Comparison of ENCODE assay signal across 8 cellular contexts in the genomic region with DNA sequence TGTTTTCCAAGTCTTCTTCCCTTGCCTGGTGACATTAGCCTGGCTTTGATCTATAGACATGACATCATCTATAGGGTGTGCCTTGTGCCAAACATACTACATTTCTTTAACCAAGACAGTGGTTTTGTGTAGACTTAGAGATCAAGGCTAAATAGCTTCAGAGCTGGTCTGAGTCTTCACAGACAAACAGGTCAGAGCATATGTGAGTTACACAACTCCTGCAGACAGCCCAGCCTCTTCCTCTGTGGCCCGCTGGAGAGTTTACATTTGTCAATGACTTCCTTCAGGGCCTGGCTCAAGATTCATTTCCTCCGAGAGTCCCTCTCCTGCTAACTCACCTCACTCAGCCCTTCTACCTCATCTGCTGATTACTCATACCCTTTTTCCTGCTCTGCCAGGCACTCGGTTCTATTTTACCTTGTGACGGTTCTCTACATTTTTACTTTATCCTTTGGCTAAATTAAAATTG.
DNase-seq lines count a peak whose midpoint lies in the region; ATAC-seq, FAIRE-seq and TF ChIP-seq lines count a peak whose summit lies in the region.

No MANE protein-coding gene starts in this region.

- POLR2A ChIA-PET in A673 (lab: Charles Lee; ENCODE audit: low non-redundant PET): no interaction called here

- peak; percentile 78 for ATAC-seq in Right ventricle myocardium superior (ENCODE audit: poor library complexity)
- no peak for ATAC-seq in HG03039 (IDR thresholded peaks at IDR 0.05; ENCODE audit: unreplicated experiment)
- ATAC-seq in HG02678 (IDR thresholded peaks at IDR 0.05; ENCODE audit: unreplicated experiment): no peak

- H3K36me3 ChIP-seq in A673 (ENCODE audit: insufficient read depth, low read length, poor library complexity, severe bottlenecking): no peaks in the 10 kb centered on the region

- H3K4me3 ChIP-seq in skin epidermis: no peak overlapping the region
- H3K4me3 ChIP-seq in A673 (ENCODE audit: low read depth, low read length, poor library complexity, severe bottlenecking): no peak overlapping the region

- H3K27me3 ChIP-seq in A673 (replicated peaks; ENCODE audit: insufficient read depth, low read depth, low read length, poor library complexity): no peaks in the 10 kb centered on the region

- no peaks in the 10 kb centered on the region for H3K9me3 ChIP-seq in A673 (ENCODE audit: low read depth, low read length, poor library complexity, severe bottlenecking)

- FAIRE-seq in HTR-8/SVneo (lab: Jason Lieb, UNC): peak; percentile 84

- CTCF ChIA-PET in A673 (lab: Charles Lee): no interaction called here

- no peak for TF ChIP-seq CTCF in A673 (conservative IDR thresholded peaks at IDR 0.05; ENCODE audit: low read depth, low read length)

- intact Hi-C loops in Right ventricle myocardium superior (cut with DNase I): no loop called here
- intact Hi-C loops in A673 (cut with micrococcal nuclease; ENCODE audit: unreplicated experiment): no loop called here

- DNase-seq in AG20443 (ENCODE audit: low spot score) (peak; percentile 75), HTR-8/SVneo (ENCODE audit: insufficient read length, low spot score) (peak; percentile 81), Right ventricle myocardium superior (no peak), A673 (ENCODE audit: low spot score) (no peak)
- DNase-seq in activated CD4-positive, alpha-beta T cell treated with anti-CD3 and anti-CD28 coated beads, Interleukin-2, amount 50 U/mL, for 48 hours: peak; percentile 3 to 12

- H3K27ac ChIP-seq in skin epidermis (peak overlapping the region in 15 of 21 experiments; percentile 12 to 77 (median 47)), A673 (ENCODE audit: low read depth, low read length, poor library complexity, severe bottlenecking) (no peak overlapping the region)

- no peaks in the 10 kb centered on the region for H3K4me1 ChIP-seq in A673 (ENCODE audit: insufficient read depth, low read length, poor library complexity, severe bottlenecking)

- BruUV-seq in A673 (replicated peaks; lab: Mats Ljungman, UMichigan): no TSS peak

Comparison
In these comparisons a context has a peak if more than half of its experiments do, and no peak if none do; other contexts are left out.
1. DNase-seq: peak in AG20443 (single experiment), HTR-8/SVneo (single experiment) and activated CD4-positive, alpha-beta T cell treated with anti-CD3 and anti-CD28 coated beads, Interleukin-2, amount 50 U/mL, for 48 hours (2 of 2); none in Right ventricle myocardium superior (single experiment) and A673 (single experiment).